Comparison of ENCODE assay signal across 32 cellular contexts in genomic region chr6:143157146-143157545, GRCh38.
DNase-seq lines count a peak whose midpoint lies in the region; ATAC-seq and TF ChIP-seq lines count a peak whose summit lies in the region.
"Had no signal": no experiment of that assay in that cellular context is flagged by ENCODE, and none has a peak within 500 bp of the region (broad histone marks: within the 10 kb centered on the region; RNA-seq: fewer than 3 reads in every experiment).

No MANE protein-coding gene starts in this region.

- no peak for TF ChIP-seq EP300 in transverse colon (IDR thresholded peaks at IDR 0.05; ENCODE audit: low read depth)

- intact Hi-C loops in vagina (cut with DNase I) = no loop called here
- intact Hi-C loops in transverse colon (cut with DNase I; ENCODE audit: low total_unique reads) = no loop called here

- no peaks in the 10 kb centered on the region for H3K9me3 ChIP-seq in vagina
- no peaks in the 10 kb centered on the region for H3K9me3 ChIP-seq in transverse colon
- H3K9me3 ChIP-seq: gastroesophageal sphincter had no signal

- H3K36me3 Mint-ChIP-seq in osteocyte (ENCODE audit: unreplicated experiment) = peaks cover 7% of the 10 kb centered on the region

- 60 to 95% methylated on average over 2 of the region's 2 CpGs for WGBS in transverse colon (ENCODE audit: low coverage in 1 of 2), 2 donors

- H3K27me3 Mint-ChIP-seq in osteocyte (ENCODE audit: unreplicated experiment) = no peaks in the 10 kb centered on the region
- H3K27me3 Mint-ChIP-seq: activated naive CD8-positive, alpha-beta T cell treated with anti-CD3 and anti-CD28 coated beads, Interleukin-2, amount 50 U/mL, for 24 hours; CD4-positive, alpha-beta T cell; central memory CD8-positive, alpha-beta T cell; memory B cell; progenitor cell of endocrine pancreas; stimulated activated naive B cell treated with anti-CD40 and anti-IgM and Interleukin-4, amounts not matched to agents 10 μg/mL and 1 μg/mL and 100 μg/mL, for 72 hours had no signal

- peak overlapping the region; percentile 19 for H3K4me3 Mint-ChIP-seq in osteocyte (ENCODE audit: unreplicated experiment)
- H3K4me3 Mint-ChIP-seq: activated naive CD8-positive, alpha-beta T cell treated with anti-CD3 and anti-CD28 coated beads, Interleukin-2, amount 50 U/mL, for 24 hours; CD4-positive, alpha-beta T cell; central memory CD8-positive, alpha-beta T cell; immature natural killer cell; memory B cell; stimulated activated naive B cell treated with anti-CD40 and anti-IgM and Interleukin-4, amounts not matched to agents 10 μg/mL and 1 μg/mL and 100 μg/mL, for 72 hours; T-helper 1 cell treated with Interleukin-12 subunit alpha and Interleukin-12 subunit beta and Interleukin-4 antibody, amounts not matched to agents 30 μg/mL and 1 μg/mL, for 36 hours had no signal

- TF ChIP-seq POLR2A in vagina (IDR thresholded peaks at IDR 0.05) = no peak
- no peak for TF ChIP-seq POLR2A in transverse colon (IDR thresholded peaks at IDR 0.05)

- DNase-seq in EL (peak; percentile 88), RPMI7951 (ENCODE audit: low read depth) (peak; percentile 95), epidermal melanocyte (ENCODE audit: insufficient read length, low spot score) (peak; percentile 46), osteocyte (ENCODE audit: extremely low spot score, unreplicated experiment) (no peak), vagina (ENCODE audit: extremely low spot score in 2 of 2) (no peak), occipital lobe (lab: John Stamatoyannopoulos, UW) (no peak), transverse colon (no peak)
- DNase-seq: activated CD4-positive, alpha-beta T cell treated with anti-CD3 and anti-CD28 coated beads for 4 hours; activated CD8-positive, alpha-beta memory T cell treated with anti-CD3 and anti-CD28 coated beads for 24 hours; activated gamma-delta T cell treated with Interleukin-2 at 50 U/mL for 16 hours; activated naive CD8-positive, alpha-beta T cell treated with anti-CD3 and anti-CD28 coated beads, Interleukin-2, amount 50 U/mL, for 24 hours; activated T-cell treated with anti-CD3 and anti-CD28 coated beads, Interleukin-2, amount 50 U/mL, for 1 hour; CD4-positive, alpha-beta T cell; DMS 273 treated with DMSO at 0.1 percent for 48 hours; effector CD4-positive, alpha-beta T cell; hypothalamus; immature natural killer cell; NCI-H1417; NCI-H2081; NCI-H345; NCI-H748 treated with DMSO at 0.1 percent for 48 hours; stimulated activated naive B cell treated with anti-CD40 and anti-IgM and Interleukin-4, amounts not matched to agents 10 μg/mL and 1 μg/mL and 100 μg/mL, for 72 hours had no signal

- H3K4me3 ChIP-seq in vagina (no peak overlapping the region), transverse colon (no peak overlapping the region)
- H3K4me3 ChIP-seq: gastroesophageal sphincter, SK-N-MC had no signal

- H3K4me1 ChIP-seq in vagina (no peaks in the 10 kb centered on the region), transverse colon (no peaks in the 10 kb centered on the region)

- H3K27ac Mint-ChIP-seq in osteocyte (ENCODE audit: unreplicated experiment) = peak overlapping the region; percentile 83
- H3K27ac Mint-ChIP-seq: activated naive CD8-positive, alpha-beta T cell treated with anti-CD3 and anti-CD28 coated beads, Interleukin-2, amount 50 U/mL, for 24 hours; CD4-positive, alpha-beta T cell; immature natural killer cell; memory B cell; progenitor cell of endocrine pancreas; stimulated activated naive B cell treated with anti-CD40 and anti-IgM and Interleukin-4, amounts not matched to agents 10 μg/mL and 1 μg/mL and 100 μg/mL, for 72 hours; T-helper 1 cell treated with Interleukin-12 subunit alpha and Interleukin-12 subunit beta and Interleukin-4 antibody, amounts not matched to agents 30 μg/mL and 1 μg/mL, for 36 hours had no signal

- H3K27me3 ChIP-seq in vagina (no peaks in the 10 kb centered on the region), transverse colon (no peaks in the 10 kb centered on the region)
- H3K27me3 ChIP-seq: gastroesophageal sphincter had no signal

- in situ Hi-C loops in transverse colon (cut with MboI; ENCODE audit: low pct_ligation_motif_present in 1 of 4, low pct_unique_long_range_greater_than_20kb in 1 of 4, low sequenced_read_pairs in 3 of 4) = no loop called here

- H3K36me3 ChIP-seq in vagina (no peaks in the 10 kb centered on the region), transverse colon (no peaks in the 10 kb centered on the region)
- H3K36me3 ChIP-seq: gastroesophageal sphincter had no signal

- ATAC-seq in GM19351 (IDR thresholded peaks at IDR 0.05; ENCODE audit: unreplicated experiment) = no peak
- ATAC-seq: gastroesophageal sphincter; HCT116; stimulated activated naive B cell treated with anti-CD40 and anti-IgM and Interleukin-4, amounts not matched to agents 10 μg/mL and 1 μg/mL and 100 μg/mL, for 72 hours had no signal

- H3K9me3 Mint-ChIP-seq in osteocyte (ENCODE audit: unreplicated experiment) = peaks cover 6% of the 10 kb centered on the region
- H3K9me3 Mint-ChIP-seq: activated naive CD8-positive, alpha-beta T cell treated with anti-CD3 and anti-CD28 coated beads, Interleukin-2, amount 50 U/mL, for 24 hours; CD4-positive, alpha-beta T cell; central memory CD8-positive, alpha-beta T cell; immature natural killer cell; memory B cell; stimulated activated naive B cell treated with anti-CD40 and anti-IgM and Interleukin-4, amounts not matched to agents 10 μg/mL and 1 μg/mL and 100 μg/mL, for 72 hours; T-helper 1 cell treated with Interleukin-12 subunit alpha and Interleukin-12 subunit beta and Interleukin-4 antibody, amounts not matched to agents 30 μg/mL and 1 μg/mL, for 36 hours had no signal

- H3K27ac ChIP-seq in vagina = no peak overlapping the region
- no peak overlapping the region for H3K27ac ChIP-seq in transverse colon
- H3K27ac ChIP-seq: gastroesophageal sphincter, KMS-11, RWPE1, SK-N-MC had no signal

- peaks cover 38% of the 10 kb centered on the region for H3K4me1 Mint-ChIP-seq in osteocyte (ENCODE audit: unreplicated experiment)
- H3K4me1 Mint-ChIP-seq: central memory CD8-positive, alpha-beta T cell; immature natural killer cell; stimulated activated naive B cell treated with anti-CD40 and anti-IgM and Interleukin-4, amounts not matched to agents 10 μg/mL and 1 μg/mL and 100 μg/mL, for 72 hours had no signal

- TF ChIP-seq CTCF in osteocyte (IDR thresholded peaks at IDR 0.05) (no peak), vagina (IDR thresholded peaks at IDR 0.05) (no peak), transverse colon (IDR thresholded peaks at IDR 0.05) (no peak)

Comparison
In these comparisons a context has a peak if more than half of its experiments do, and no peak if none do; other contexts are left out.
1. DNase-seq: peak in EL (single experiment), RPMI7951 (single experiment) and epidermal melanocyte (single experiment); none in osteocyte (single experiment), vagina (0 of 2), occipital lobe (single experiment) and transverse colon (single experiment).